In the genomic region with DNA sequence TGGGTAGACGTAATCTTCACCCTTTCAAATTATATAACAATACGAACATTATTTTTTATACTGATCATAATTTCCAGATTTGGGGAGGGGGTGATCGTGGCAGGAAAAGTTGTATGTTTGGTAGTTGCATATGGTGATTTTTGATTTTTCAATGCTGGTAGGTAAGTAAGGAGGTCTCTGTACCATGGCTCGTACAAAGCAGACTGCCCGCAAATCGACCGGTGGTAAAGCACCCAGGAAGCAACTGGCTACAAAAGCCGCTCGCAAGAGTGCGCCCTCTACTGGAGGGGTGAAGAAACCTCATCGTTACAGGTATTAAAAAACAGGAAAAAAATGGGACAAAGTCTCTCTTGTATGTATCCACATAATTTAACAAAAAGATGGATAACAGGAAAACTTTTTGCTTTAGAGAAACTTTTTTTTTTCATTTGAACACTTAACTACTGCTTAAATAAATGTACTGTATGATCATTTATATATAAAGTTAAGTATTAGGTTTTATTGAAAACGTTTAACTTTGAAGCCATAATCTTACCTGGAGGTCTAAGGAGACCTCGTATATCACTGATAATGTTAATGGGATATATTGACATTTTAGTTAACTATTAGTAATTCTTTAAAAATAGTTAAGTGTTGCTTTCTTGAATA, we compare ENCODE assay signal across 1 cellular context.
TF ChIP-seq lines count a peak whose summit lies in the region.

No MANE protein-coding gene starts in this region.

TF ChIP-seq in K562, 482 proteins besides CTCF, POLR2A, EP300 and RAD21 (continued from another document and continues in another):
- TF ChIP-seq GTF2B (IDR thresholded peaks at IDR 0.05; ENCODE audit: extremely low read depth, insufficient read length) (peak; percentile 70), SOX6 (IDR thresholded peaks at IDR 0.05) (peak; percentile 74), MEF2A (IDR thresholded peaks at IDR 0.05; ENCODE audit: control insufficient read depth, low read depth, low read length) (0 out of 2 replicates have a peak, but pooled peaks have one; percentile 24), NR2C2 (CRISPR knock-in tag; IDR thresholded peaks at IDR 0.05) (no peak), NR2C2 (tag; IDR thresholded peaks at IDR 0.05) (0 out of 2 replicates have a peak, but pooled peaks have one; percentile 43), NCOA2 (IDR thresholded peaks at IDR 0.05; ENCODE audit: partially characterized antibody in 2 of 2) (peak in 1 of 2 experiments; percentile 61), ZNF212 (CRISPR knock-in tag; IDR thresholded peaks at IDR 0.05) (peak; percentile 13; the same call in 1 of the 2 replicates), ZNF197 (CRISPR knock-in tag; IDR thresholded peaks at IDR 0.05; ENCODE audit: low read depth) (no peak), HBP1 (CRISPR knock-in tag; IDR thresholded peaks at IDR 0.05) (peak; percentile 72; the same call in 1 of the 2 replicates), CTBP1 (IDR thresholded peaks at IDR 0.05; ENCODE audit: borderline replicate concordance) (peak; percentile 30; the same call in 1 of the 2 replicates), POLR2H (tag; IDR thresholded peaks at IDR 0.05; ENCODE audit: low read depth) (peak; percentile 84), CCNT2 (IDR thresholded peaks at IDR 0.05; ENCODE audit: borderline replicate concordance, extremely low read depth, insufficient read length, low read depth, low read length) (peak; percentile 48), NR2F6 (CRISPR knock-in tag; IDR thresholded peaks at IDR 0.05) (no peak), SIN3A (IDR thresholded peaks at IDR 0.05; ENCODE audit: borderline replicate concordance in 2 of 2, control insufficient read depth in 1 of 2, low read depth in 2 of 2, low read length in 2 of 2) (peak in 1 of 2 experiments; percentile 68; a peak in 1 of 4 replicates), TAF9B (IDR thresholded peaks at IDR 0.05; ENCODE audit: partially characterized antibody) (peak; percentile 53), HDAC2 (IDR thresholded peaks at IDR 0.05) (peak; percentile 47; the same call in 1 of the 2 replicates), SMC3 (conservative IDR thresholded peaks at IDR 0.05; ENCODE audit: insufficient read depth, low read depth, low read length) (0 out of 2 replicates have a peak, but pooled peaks have one; percentile 9), ZNF644 (tag; IDR thresholded peaks at IDR 0.05; ENCODE audit: low read depth) (0 out of 2 replicates have a peak, but pooled peaks have one; percentile 60), HEY1 (CRISPR knock-in tag; IDR thresholded peaks at IDR 0.05; ENCODE audit: borderline replicate concordance) (no peak), ZNF589 (CRISPR knock-in tag; IDR thresholded peaks at IDR 0.05; ENCODE audit: low read depth) (peak; percentile 34; the same call in 1 of the 2 replicates), HNRNPK (IDR thresholded peaks at IDR 0.05; ENCODE audit: low read depth, low read length, poor library complexity, severe bottlenecking) (no peak), MTA2 (IDR thresholded peaks at IDR 0.05; ENCODE audit: low read depth) (no peak), MTA3 (IDR thresholded peaks at IDR 0.05; ENCODE audit: borderline replicate concordance) (peak; percentile 96), POLR2AphosphoS5 (IDR thresholded peaks at IDR 0.05; ENCODE audit: control insufficient read depth, insufficient read depth, low read depth, low read length) (peak; percentile 80), ZNF785 (CRISPR knock-in tag; IDR thresholded peaks at IDR 0.05) (no peak), ZBTB8A (IDR thresholded peaks at IDR 0.05; ENCODE audit: partially characterized antibody) (no peak), SPI1 (IDR thresholded peaks at IDR 0.05; ENCODE audit: borderline replicate concordance, low read depth, low read length) (no peak), ARNT (IDR thresholded peaks at IDR 0.05) (peak; percentile 19 to 23; a peak in 1 of 4 replicates), SMAD4 (CRISPR knock-in tag; conservative IDR thresholded peaks at IDR 0.05) (peak; percentile 69), NFRKB (IDR thresholded peaks at IDR 0.05; ENCODE audit: low read depth) (peak; percentile 39; the same call in 1 of the 2 replicates), TAF7 (tag; IDR thresholded peaks at IDR 0.05) (0 out of 2 replicates have a peak, but pooled peaks have one; percentile 48), ZFX (CRISPR knock-in tag; IDR thresholded peaks at IDR 0.05) (peak; percentile 11; the same call in 1 of the 2 replicates), SRF (CRISPR knock-in tag; IDR thresholded peaks at IDR 0.05) (peak; percentile 43 to 49; a peak in 1 of 4 replicates), MGA (IDR thresholded peaks at IDR 0.05) (0 out of 2 replicates have a peak, but pooled peaks have one; percentile 27), ADNP (tag; IDR thresholded peaks at IDR 0.05) (peak; percentile 69), KHSRP (IDR thresholded peaks at IDR 0.05) (0 out of 2 replicates have a peak, but pooled peaks have one; percentile 26), MAFF (IDR thresholded peaks at IDR 0.05; ENCODE audit: low read length) (no peak)
- TF ChIP-seq, protein P1, sequence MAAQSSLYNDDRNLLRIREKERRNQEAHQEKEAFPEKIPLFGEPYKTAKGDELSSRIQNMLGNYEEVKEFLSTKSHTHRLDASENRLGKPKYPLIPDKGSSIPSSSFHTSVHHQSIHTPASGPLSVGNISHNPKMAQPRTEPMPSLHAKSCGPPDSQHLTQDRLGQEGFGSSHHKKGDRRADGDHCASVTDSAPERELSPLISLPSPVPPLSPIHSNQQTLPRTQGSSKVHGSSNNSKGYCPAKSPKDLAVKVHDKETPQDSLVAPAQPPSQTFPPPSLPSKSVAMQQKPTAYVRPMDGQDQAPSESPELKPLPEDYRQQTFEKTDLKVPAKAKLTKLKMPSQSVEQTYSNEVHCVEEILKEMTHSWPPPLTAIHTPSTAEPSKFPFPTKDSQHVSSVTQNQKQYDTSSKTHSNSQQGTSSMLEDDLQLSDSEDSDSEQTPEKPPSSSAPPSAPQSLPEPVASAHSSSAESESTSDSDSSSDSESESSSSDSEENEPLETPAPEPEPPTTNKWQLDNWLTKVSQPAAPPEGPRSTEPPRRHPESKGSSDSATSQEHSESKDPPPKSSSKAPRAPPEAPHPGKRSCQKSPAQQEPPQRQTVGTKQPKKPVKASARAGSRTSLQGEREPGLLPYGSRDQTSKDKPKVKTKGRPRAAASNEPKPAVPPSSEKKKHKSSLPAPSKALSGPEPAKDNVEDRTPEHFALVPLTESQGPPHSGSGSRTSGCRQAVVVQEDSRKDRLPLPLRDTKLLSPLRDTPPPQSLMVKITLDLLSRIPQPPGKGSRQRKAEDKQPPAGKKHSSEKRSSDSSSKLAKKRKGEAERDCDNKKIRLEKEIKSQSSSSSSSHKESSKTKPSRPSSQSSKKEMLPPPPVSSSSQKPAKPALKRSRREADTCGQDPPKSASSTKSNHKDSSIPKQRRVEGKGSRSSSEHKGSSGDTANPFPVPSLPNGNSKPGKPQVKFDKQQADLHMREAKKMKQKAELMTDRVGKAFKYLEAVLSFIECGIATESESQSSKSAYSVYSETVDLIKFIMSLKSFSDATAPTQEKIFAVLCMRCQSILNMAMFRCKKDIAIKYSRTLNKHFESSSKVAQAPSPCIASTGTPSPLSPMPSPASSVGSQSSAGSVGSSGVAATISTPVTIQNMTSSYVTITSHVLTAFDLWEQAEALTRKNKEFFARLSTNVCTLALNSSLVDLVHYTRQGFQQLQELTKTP (IDR thresholded peaks at IDR 0.05; ENCODE audit: low read depth in 1 of 2, partially characterized antibody in 2 of 2), result peak; percentile 13 to 87
- TF ChIP-seq, protein P2, sequence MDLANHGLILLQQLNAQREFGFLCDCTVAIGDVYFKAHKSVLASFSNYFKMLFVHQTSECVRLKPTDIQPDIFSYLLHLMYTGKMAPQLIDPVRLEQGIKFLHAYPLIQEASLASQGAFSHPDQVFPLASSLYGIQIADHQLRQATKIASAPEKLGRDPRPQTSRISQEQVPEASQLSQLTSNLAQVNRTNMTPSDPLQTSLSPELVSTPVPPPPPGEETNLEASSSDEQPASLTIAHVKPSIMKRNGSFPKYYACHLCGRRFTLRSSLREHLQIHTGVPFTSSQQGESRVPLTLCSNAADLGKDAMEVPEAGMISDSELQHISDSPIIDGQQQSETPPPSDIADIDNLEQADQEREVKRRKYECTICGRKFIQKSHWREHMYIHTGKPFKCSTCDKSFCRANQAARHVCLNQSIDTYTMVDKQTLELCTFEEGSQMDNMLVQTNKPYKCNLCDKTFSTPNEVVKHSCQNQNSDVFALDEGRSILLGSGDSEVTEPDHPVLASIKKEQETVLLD (IDR thresholded peaks at IDR 0.05), result peak; percentile 40; the same call in 1 of the 2 replicates
